In genomic region chr9:132283165-132283564, GRCh38 we compare ENCODE assay signal across 22 cellular contexts.
DNase-seq lines count a peak whose midpoint lies in the region; ATAC-seq and TF ChIP-seq lines count a peak whose summit lies in the region.
"Had no signal": no experiment of that assay in that cellular context is flagged by ENCODE, and none has a peak within 500 bp of the region (broad histone marks: within the 10 kb centered on the region; RNA-seq: fewer than 3 reads in every experiment).

No MANE protein-coding gene starts in this region.

- H3K27me3 ChIP-seq in brain microvascular endothelial cell (replicated peaks), result no peaks in the 10 kb centered on the region
- H3K27me3 ChIP-seq: body of pancreas, SJSA1 had no signal

- DNase-seq in activated naive CD4-positive, alpha-beta T cell treated with anti-CD3 and anti-CD28 coated beads, Interleukin-2, amount 50 U/mL, for 72 hours (ENCODE audit: low spot score in 2 of 2), result no peak
- DNase-seq in activated naive CD4-positive, alpha-beta T cell treated with Interleukin-2 at 50 U/mL for 16 hours, result no peak
- DNase-seq in NCI-H2227 (lab: John Stamatoyannopoulos, UW; ENCODE audit: unreplicated experiment) (peak; percentile 24), brain microvascular endothelial cell (no peak), medulla oblongata (ENCODE audit: extremely low spot score) (no peak)
- DNase-seq in stimulated activated naive CD8-positive, alpha-beta T cell treated with anti-CD3 and anti-CD28 coated beads, Interleukin-15, amount 100 ng/mL, for 72 hours, result peak in 1 of 2 donors; percentile 35
- DNase-seq: activated CD4-positive, alpha-beta T cell treated with anti-CD3 and anti-CD28 coated beads for 4 hours; body of pancreas; Calu3; DMS79 treated with DMSO at 0.1 percent for 48 hours; effector CD4-positive, alpha-beta T cell; kidney; naive thymus-derived CD8-positive, alpha-beta T cell; NCI-H1417 treated with DMSO at 0.1 percent for 48 hours; NCI-H2081 treated with DMSO at 0.1 percent for 48 hours; NCI-H446; occipital lobe; trophoblast cell had no signal

- in situ Hi-C loops in brain microvascular endothelial cell (cut with HindIII; ENCODE audit: low pct_ligation_motif_present, low sequenced_read_pairs), result no loop called here

- no peak overlapping the region for H3K4me3 Mint-ChIP-seq in stimulated activated naive CD8-positive, alpha-beta T cell treated with anti-CD3 and anti-CD28 coated beads, Interleukin-15, amount 100 ng/mL, for 72 hours
- H3K4me3 Mint-ChIP-seq: naive thymus-derived CD8-positive, alpha-beta T cell had no signal

- no peak for TF ChIP-seq CTCF in brain microvascular endothelial cell (IDR thresholded peaks at IDR 0.05; ENCODE audit: low read depth, low read length, missing control alignments)

- peak; percentile 55 to 98 for ATAC-seq in activated naive CD4-positive, alpha-beta T cell treated with anti-CD3 and anti-CD28 coated beads, Interleukin-2, amount 50 U/mL, for 72 hours
- peak; percentile 90 for ATAC-seq in stimulated activated naive CD8-positive, alpha-beta T cell treated with anti-CD3 and anti-CD28 coated beads, Interleukin-15, amount 100 ng/mL, for 72 hours
- ATAC-seq in GM21723 (IDR thresholded peaks at IDR 0.05; ENCODE audit: unreplicated experiment), result no peak
- ATAC-seq: body of pancreas; naive thymus-derived CD8-positive, alpha-beta T cell had no signal

- H3K36me3 Mint-ChIP-seq in activated naive CD4-positive, alpha-beta T cell treated with anti-CD3 and anti-CD28 coated beads, Interleukin-2, amount 50 U/mL, for 72 hours, result peaks cover 4 to 23% of the 10 kb centered on the region in 2 donors

- H3K27ac Mint-ChIP-seq in activated naive CD4-positive, alpha-beta T cell treated with anti-CD3 and anti-CD28 coated beads, Interleukin-2, amount 50 U/mL, for 72 hours, result peak overlapping the region in 1 of 2 donors; percentile 44
- H3K27ac Mint-ChIP-seq in stimulated activated naive CD8-positive, alpha-beta T cell treated with anti-CD3 and anti-CD28 coated beads, Interleukin-15, amount 100 ng/mL, for 72 hours, result no peak overlapping the region

- H3K4me3 ChIP-seq in brain microvascular endothelial cell (ENCODE audit: low read depth, low read length), result no peak overlapping the region
- H3K4me3 ChIP-seq: body of pancreas, GM23248, SJSA1 had no signal

- no peaks in the 10 kb centered on the region for H3K27me3 Mint-ChIP-seq in stimulated activated naive CD8-positive, alpha-beta T cell treated with anti-CD3 and anti-CD28 coated beads, Interleukin-15, amount 100 ng/mL, for 72 hours
- H3K27me3 Mint-ChIP-seq: naive thymus-derived CD8-positive, alpha-beta T cell had no signal

- peak overlapping the region; percentile 39 for H3K27ac ChIP-seq in brain microvascular endothelial cell
- H3K27ac ChIP-seq: body of pancreas, C4-2B, GM23248, SJSA1 had no signal

- H3K9me3 Mint-ChIP-seq in activated naive CD4-positive, alpha-beta T cell treated with anti-CD3 and anti-CD28 coated beads, Interleukin-2, amount 50 U/mL, for 72 hours, result no peaks in the 10 kb centered on the region
- no peaks in the 10 kb centered on the region for H3K9me3 Mint-ChIP-seq in stimulated activated naive CD8-positive, alpha-beta T cell treated with anti-CD3 and anti-CD28 coated beads, Interleukin-15, amount 100 ng/mL, for 72 hours
- H3K9me3 Mint-ChIP-seq: naive thymus-derived CD8-positive, alpha-beta T cell had no signal

- H3K36me3 ChIP-seq in brain microvascular endothelial cell (replicated peaks), result peaks cover 81% of the 10 kb centered on the region

- peaks cover 6% of the 10 kb centered on the region for H3K4me1 Mint-ChIP-seq in stimulated activated naive CD8-positive, alpha-beta T cell treated with anti-CD3 and anti-CD28 coated beads, Interleukin-15, amount 100 ng/mL, for 72 hours
